ENCODE assay signal across 1 cellular context in genomic region chr15:64858136-64858535, GRCh38.
TF ChIP-seq lines count a peak whose summit lies in the region.

No MANE protein-coding gene starts in this region.

TF ChIP-seq in GM23338, 12 proteins besides CTCF, POLR2A, EP300 and RAD21:
- no peak for TF ChIP-seq REST (IDR thresholded peaks at IDR 0.05; ENCODE audit: unreplicated experiment)
- TF ChIP-seq CREB1 (CRISPR knock-in tag; IDR thresholded peaks at IDR 0.05; ENCODE audit: low read depth): no peak
- TF ChIP-seq, protein P1, sequence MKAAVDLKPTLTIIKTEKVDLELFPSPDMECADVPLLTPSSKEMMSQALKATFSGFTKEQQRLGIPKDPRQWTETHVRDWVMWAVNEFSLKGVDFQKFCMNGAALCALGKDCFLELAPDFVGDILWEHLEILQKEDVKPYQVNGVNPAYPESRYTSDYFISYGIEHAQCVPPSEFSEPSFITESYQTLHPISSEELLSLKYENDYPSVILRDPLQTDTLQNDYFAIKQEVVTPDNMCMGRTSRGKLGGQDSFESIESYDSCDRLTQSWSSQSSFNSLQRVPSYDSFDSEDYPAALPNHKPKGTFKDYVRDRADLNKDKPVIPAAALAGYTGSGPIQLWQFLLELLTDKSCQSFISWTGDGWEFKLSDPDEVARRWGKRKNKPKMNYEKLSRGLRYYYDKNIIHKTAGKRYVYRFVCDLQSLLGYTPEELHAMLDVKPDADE (IDR thresholded peaks at IDR 0.05): no peak
